ENCODE assay signal across 8 cellular contexts in genomic region chr18:46071615-46071893, GRCh38. TPM values are rescaled to one million over a fixed set of nuclear protein-coding genes. Genes with fewer than 3 reads are reported as not detected.
A peak's percentile ranks its signal among the peaks of the same experiment; 100 is the strongest.
DNase-seq lines count a peak whose midpoint lies in the region; ATAC-seq lines count a peak whose summit lies in the region.

No MANE protein-coding gene starts in this region.

- DNase-seq in CD4-positive, alpha-beta memory T cell, result peak in 2 of 5 donors; percentile 11 to 35
- peak; percentile 28 for DNase-seq in activated naive CD4-positive, alpha-beta T cell treated with anti-CD3 and anti-CD28 coated beads, Interleukin-2, amount 10 ng/mL, durations not matched to agents 7 days and 5 days
- no peak for DNase-seq in stimulated activated naive B cell treated with anti-CD40 and anti-IgM and Interleukin-4, amounts not matched to agents 10 μg/mL and 1 μg/mL and 100 μg/mL, for 72 hours
- DNase-seq in NCI-H187 (lab: John Stamatoyannopoulos, UW) (no peak), H4 (ENCODE audit: low spot score) (no peak), NCI-H524 treated with DMSO at 0.1 percent for 48 hours (lab: John Stamatoyannopoulos, UW) (no peak)

- no peaks in the 10 kb centered on the region for H3K27me3 Mint-ChIP-seq in CD4-positive, alpha-beta memory T cell
- H3K27me3 Mint-ChIP-seq in activated naive CD4-positive, alpha-beta T cell treated with anti-CD3 and anti-CD28 coated beads, Interleukin-2, amount 10 ng/mL, durations not matched to agents 7 days and 5 days, result peaks cover 12% of the 10 kb centered on the region
- peaks cover 19% of the 10 kb centered on the region in 2 donors for H3K27me3 Mint-ChIP-seq in stimulated activated naive B cell treated with anti-CD40 and anti-IgM and Interleukin-4, amounts not matched to agents 10 μg/mL and 1 μg/mL and 100 μg/mL, for 72 hours

- peaks cover 44% of the 10 kb centered on the region for H3K4me1 ChIP-seq in CD4-positive, alpha-beta memory T cell (ENCODE audit: insufficient read depth, low read length)
- H3K4me1 ChIP-seq in iPS-15b (ENCODE audit: control insufficient read depth, insufficient read depth, low read length), result no peaks in the 10 kb centered on the region

- peak overlapping the region; percentile 60 for H3K9ac ChIP-seq in iPS-15b (ENCODE audit: low read depth, low read length)

- no peaks in the 10 kb centered on the region for H3K27me3 ChIP-seq in CD4-positive, alpha-beta memory T cell (ENCODE audit: insufficient read depth, low read length)
- H3K27me3 ChIP-seq in iPS-15b (ENCODE audit: control insufficient read depth, insufficient read depth, low read length), result peaks cover 33% of the 10 kb centered on the region

- intact Hi-C loops in CD4-positive, alpha-beta memory T cell (cut with micrococcal nuclease), result loop anchor here (5.0 kb wide), 2 partner anchors 74 to 189 kb away; no protein-coding TSS in a partner anchor

- H3K9me3 ChIP-seq in CD4-positive, alpha-beta memory T cell (ENCODE audit: control insufficient read depth in 1 of 2, low read length in 2 of 2), result no peaks in the 10 kb centered on the region
- H3K9me3 ChIP-seq in iPS-15b (ENCODE audit: control insufficient read depth, insufficient read depth, low read length), result no peaks in the 10 kb centered on the region

- peak; percentile 13 for ATAC-seq in HG02870 (IDR thresholded peaks at IDR 0.05; ENCODE audit: unreplicated experiment)
- peak; percentile 27 to 39 for ATAC-seq in stimulated activated naive B cell treated with anti-CD40 and anti-IgM and Interleukin-4, amounts not matched to agents 10 μg/mL and 1 μg/mL and 100 μg/mL, for 72 hours (replicated peaks)

- peaks cover 25 to 45% (median 38%) of the 10 kb centered on the region in 4 donors for H3K4me1 Mint-ChIP-seq in CD4-positive, alpha-beta memory T cell
- H3K4me1 Mint-ChIP-seq in activated naive CD4-positive, alpha-beta T cell treated with anti-CD3 and anti-CD28 coated beads, Interleukin-2, amount 10 ng/mL, durations not matched to agents 7 days and 5 days, result peaks cover 27% of the 10 kb centered on the region
- peaks cover 24 to 38% of the 10 kb centered on the region in 2 donors for H3K4me1 Mint-ChIP-seq in stimulated activated naive B cell treated with anti-CD40 and anti-IgM and Interleukin-4, amounts not matched to agents 10 μg/mL and 1 μg/mL and 100 μg/mL, for 72 hours

- peak overlapping the region; percentile 42 to 76 for H3K4me3 ChIP-seq in CD4-positive, alpha-beta memory T cell (ENCODE audit: low read length in 2 of 2)
- H3K4me3 ChIP-seq in iPS-15b (ENCODE audit: low read depth, low read length), result peak overlapping the region; percentile 66

- CTCF ChIA-PET in CD4-positive, alpha-beta memory T cell (lab: Charles Lee; ENCODE audit: partially characterized antibody), result interaction anchor here (1.0 to 4.1 kb wide), 12 partner anchors 10 to 407 kb away, joined by 3 to 92 read pairs (median 7); no protein-coding TSS in a partner anchor
- CTCF ChIA-PET in activated naive CD4-positive, alpha-beta T cell treated with anti-CD3 and anti-CD28 coated beads, Interleukin-2, amount 10 ng/mL, durations not matched to agents 7 days and 5 days (lab: Charles Lee), result interaction anchor here (1.0 to 4.1 kb wide), 3 partner anchors 98 to 421 kb away, joined by 3 to 47 read pairs (median 36); no protein-coding TSS in a partner anchor

- H3K27ac Mint-ChIP-seq in CD4-positive, alpha-beta memory T cell, result peak overlapping the region in 3 of 7 donors; percentile 48 to 85 (median 79)
- H3K27ac Mint-ChIP-seq in activated naive CD4-positive, alpha-beta T cell treated with anti-CD3 and anti-CD28 coated beads, Interleukin-2, amount 10 ng/mL, durations not matched to agents 7 days and 5 days, result no peak overlapping the region
- peak overlapping the region; percentile 78 for H3K27ac Mint-ChIP-seq in stimulated activated naive B cell treated with anti-CD40 and anti-IgM and Interleukin-4, amounts not matched to agents 10 μg/mL and 1 μg/mL and 100 μg/mL, for 72 hours

- H3K4me3 Mint-ChIP-seq in CD4-positive, alpha-beta memory T cell, result peak overlapping the region; percentile 53 to 94 (median 78)
- H3K4me3 Mint-ChIP-seq in activated naive CD4-positive, alpha-beta T cell treated with anti-CD3 and anti-CD28 coated beads, Interleukin-2, amount 10 ng/mL, durations not matched to agents 7 days and 5 days, result peak overlapping the region; percentile 75
- peak overlapping the region; percentile 80 to 81 for H3K4me3 Mint-ChIP-seq in stimulated activated naive B cell treated with anti-CD40 and anti-IgM and Interleukin-4, amounts not matched to agents 10 μg/mL and 1 μg/mL and 100 μg/mL, for 72 hours

- peak overlapping the region; percentile 62 for H3K27ac ChIP-seq in CD4-positive, alpha-beta memory T cell (ENCODE audit: low read depth, low read length)

- POLR2A ChIA-PET in CD4-positive, alpha-beta memory T cell (lab: Charles Lee; ENCODE audit: partially characterized antibody), result interaction anchor here (0.6 to 3.6 kb wide), 11 partner anchors 16 to 385 kb away, joined by 3 to 28 read pairs (median 4); partner anchors contain the start of genes ATP5F1A and HAUS1

- no peaks in the 10 kb centered on the region for H3K9me3 Mint-ChIP-seq in CD4-positive, alpha-beta memory T cell
- H3K9me3 Mint-ChIP-seq in activated naive CD4-positive, alpha-beta T cell treated with anti-CD3 and anti-CD28 coated beads, Interleukin-2, amount 10 ng/mL, durations not matched to agents 7 days and 5 days, result no peaks in the 10 kb centered on the region
- H3K9me3 Mint-ChIP-seq in stimulated activated naive B cell treated with anti-CD40 and anti-IgM and Interleukin-4, amounts not matched to agents 10 μg/mL and 1 μg/mL and 100 μg/mL, for 72 hours, result no peaks in the 10 kb centered on the region

- no peaks in the 10 kb centered on the region for H3K36me3 ChIP-seq in CD4-positive, alpha-beta memory T cell (ENCODE audit: insufficient read depth, low read length)
- H3K36me3 ChIP-seq in iPS-15b (ENCODE audit: control insufficient read depth, insufficient read depth, low read length), result no peaks in the 10 kb centered on the region

- peaks cover 0 to 3% of the 10 kb centered on the region in 2 donors for H3K36me3 Mint-ChIP-seq in CD4-positive, alpha-beta memory T cell
- no peaks in the 10 kb centered on the region for H3K36me3 Mint-ChIP-seq in activated naive CD4-positive, alpha-beta T cell treated with anti-CD3 and anti-CD28 coated beads, Interleukin-2, amount 10 ng/mL, durations not matched to agents 7 days and 5 days
- peaks cover 2 to 15% of the 10 kb centered on the region in 2 donors for H3K36me3 Mint-ChIP-seq in stimulated activated naive B cell treated with anti-CD40 and anti-IgM and Interleukin-4, amounts not matched to agents 10 μg/mL and 1 μg/mL and 100 μg/mL, for 72 hours

RNA-seq across cellular contexts. Expression of gene PSTPIP2, which starts 0.5 kb away (rescaled TPM):
- 10 to 100 TPM; 13.3 to 14.0 TPM for total RNA-seq in CD4-positive, alpha-beta memory T cell
- polyA plus RNA-seq in CD4-positive, alpha-beta memory T cell, result 10 to 100 TPM; 10.9 to 19.7 TPM
- 0.08 TPM in 1 of 2 replicates, not detected in the other for total RNA-seq in H4 (2014; rRNA removed; shearing (Covaris generic))

RNA-seq across cellular contexts. Expression of gene ATP5F1A, which starts 26.5 kb away (rescaled TPM):
- 100 to 1,000 TPM; 212 to 225 TPM for total RNA-seq in CD4-positive, alpha-beta memory T cell
- polyA plus RNA-seq in CD4-positive, alpha-beta memory T cell, result 100 to 1,000 TPM; 443 to 681 TPM
- 836 and 860 TPM in 2 replicates for total RNA-seq in H4 (2014; rRNA removed; shearing (Covaris generic))

RNA-seq across cellular contexts. Expression of gene HAUS1, which starts 32.6 kb away (rescaled TPM):
- 10 to 100 TPM; 23.2 to 23.3 TPM for total RNA-seq in CD4-positive, alpha-beta memory T cell
- 10 to 100 TPM; 39.6 to 82.6 TPM for polyA plus RNA-seq in CD4-positive, alpha-beta memory T cell
- 129 and 133 TPM in 2 replicates for total RNA-seq in H4 (2014; rRNA removed; shearing (Covaris generic))

Comparison
In these comparisons a context has a peak if more than half of its experiments do, and no peak if none do; other contexts are left out.
1. RNA of gene PSTPIP2, which starts 0.5 kb away (total RNA-seq): 13.3 to 14.0 TPM in CD4-positive, alpha-beta memory T cell; 0.08 TPM in H4; every median in the first group is over 10 times any median in the second.
2. Peak in every context shown above with its lines, with median percentiles within 50 percentile points of each other: H3K4me3 Mint-ChIP-seq.